ENCODE assay signal across 19 cellular contexts in the genomic region with DNA sequence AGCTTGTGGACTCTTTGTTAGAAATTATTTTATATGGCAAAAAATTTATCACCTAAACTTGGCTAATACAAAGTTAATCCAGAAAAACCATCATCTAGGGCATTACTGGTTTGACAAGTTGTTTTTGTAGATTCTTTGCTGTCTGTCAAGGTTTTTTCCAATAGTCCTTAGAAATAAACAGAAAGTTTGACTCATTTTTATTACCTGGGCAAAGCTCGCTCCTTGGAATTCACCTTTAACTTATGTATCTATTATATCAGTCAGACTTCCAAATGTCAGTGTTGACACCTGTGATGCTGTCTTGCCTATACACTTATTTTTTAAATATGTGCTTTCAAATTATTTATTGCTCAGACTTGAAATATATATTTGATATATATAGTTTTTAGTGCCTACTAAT. TPM values are rescaled to one million over a fixed set of nuclear protein-coding genes. Genes with fewer than 3 reads are reported as not detected.
DNase-seq lines count a peak whose midpoint lies in the region; FAIRE-seq and TF ChIP-seq lines count a peak whose summit lies in the region.
"Had no signal": no experiment of that assay in that cellular context is flagged by ENCODE, and none has a peak within 500 bp of the region (broad histone marks: within the 10 kb centered on the region; RNA-seq: fewer than 3 reads in every experiment).

No MANE protein-coding gene starts in this region.

- H3K4ac ChIP-seq in mesenchymal stem cell (ENCODE audit: low read depth in 1 of 2, low read length in 2 of 2), result no peak overlapping the region

- in situ Hi-C loops in G401 (cut with HindIII; ENCODE audit: low sequenced_read_pairs), result no loop called here

- H3K27ac ChIP-seq in KMS-11, result no peak overlapping the region
- peak overlapping the region; percentile 17; the same call in 1 of the 2 replicates for H3K27ac ChIP-seq in VCaP
- H3K27ac ChIP-seq in keratinocyte (ENCODE audit: control insufficient read depth, insufficient read depth, low read length), result peak overlapping the region; percentile 44
- no peak overlapping the region for H3K27ac ChIP-seq in small intestine (ENCODE audit: low read depth in 1 of 2, low read length in 1 of 2)
- no peak overlapping the region for H3K27ac ChIP-seq in mesenchymal stem cell (ENCODE audit: low read length, poor library complexity, severe bottlenecking)
- H3K27ac ChIP-seq: C4-2B, HL-60 had no signal

- no peak overlapping the region for H3K23ac ChIP-seq in mesenchymal stem cell (ENCODE audit: low read length in 2 of 2)

- H3K4me2 ChIP-seq in KMS-11, result peak overlapping the region; percentile 27; the same call in 1 of the 2 replicates
- no peak overlapping the region for H3K4me2 ChIP-seq in keratinocyte (ENCODE audit: control insufficient read depth, extremely low read depth, insufficient read depth, low read depth, low read length)
- H3K4me2 ChIP-seq in mesenchymal stem cell (ENCODE audit: low read length, poor library complexity, severe bottlenecking), result no peak overlapping the region
- H3K4me2 ChIP-seq: GM23338 had no signal

- H2AK5ac ChIP-seq in mesenchymal stem cell (ENCODE audit: low read length, severe bottlenecking), result no peak overlapping the region

- no peak overlapping the region for H3K14ac ChIP-seq in mesenchymal stem cell (ENCODE audit: low read length in 2 of 2)

- H3K27me3 ChIP-seq in KMS-11 (ENCODE audit: insufficient read depth, low read depth), result no peaks in the 10 kb centered on the region
- H3K27me3 ChIP-seq in keratinocyte (ENCODE audit: control insufficient read depth, extremely low read depth, insufficient read depth, low read length), result no peaks in the 10 kb centered on the region
- H3K27me3 ChIP-seq in small intestine (ENCODE audit: control insufficient read depth in 2 of 2, insufficient read depth in 2 of 2, low read length in 2 of 2), result no peaks in the 10 kb centered on the region
- H3K27me3 ChIP-seq in mesenchymal stem cell (ENCODE audit: control insufficient read depth in 1 of 2, insufficient read depth in 1 of 2, low read length in 2 of 2), result no peaks in the 10 kb centered on the region

- no peak overlapping the region for H4K8ac ChIP-seq in mesenchymal stem cell (ENCODE audit: low read length)

- H3K4me3 ChIP-seq in KMS-11 (IDR thresholded peaks at IDR 0.05; ENCODE audit: insufficient read depth, low read depth, low read length), result no peak overlapping the region
- H3K4me3 ChIP-seq in keratinocyte (ENCODE audit: control insufficient read depth in 2 of 3, extremely low read depth in 1 of 3, insufficient read depth in 2 of 3, low read depth in 1 of 3, low read length in 3 of 3), result no peak overlapping the region
- H3K4me3 ChIP-seq in small intestine (ENCODE audit: low read depth in 1 of 2, low read length in 2 of 2), result no peak overlapping the region
- no peak overlapping the region for H3K4me3 ChIP-seq in mesenchymal stem cell (ENCODE audit: insufficient read depth in 1 of 2, low read depth in 1 of 2, low read length in 2 of 2)
- H3K4me3 ChIP-seq: GM23338 had no signal

- no peaks in the 10 kb centered on the region for H3K79me2 ChIP-seq in KMS-11 (ENCODE audit: insufficient read depth, low read depth)
- no peaks in the 10 kb centered on the region for H3K79me2 ChIP-seq in keratinocyte (ENCODE audit: control insufficient read depth, insufficient read depth, low read length)

- dilution Hi-C loops in keratinocyte (cut with MboI; ENCODE audit: extremely low pct_ligation_motif_present, low sequenced_read_pairs), result no loop called here

- 13 to 66% (median 56%) methylated on average over 1 of the region's 1 CpG for WGBS in small intestine, 3 donors
- 100% methylated on average over 1 of the region's 1 CpG for whole genome bisulfite sequencing in mesenchymal stem cell

- H2BK120ac ChIP-seq in mesenchymal stem cell (ENCODE audit: low read depth, low read length), result no peak overlapping the region

- H4K91ac ChIP-seq in mesenchymal stem cell (ENCODE audit: low read length), result no peak overlapping the region

- no peak overlapping the region for H2BK12ac ChIP-seq in mesenchymal stem cell (ENCODE audit: low read length in 2 of 2)

- DNase-seq in keratinocyte (ENCODE audit: low read depth, low spot score) (no peak), small intestine (peak; percentile 83), mesenchymal stem cell (no peak), AG08395 (ENCODE audit: low spot score) (no peak), G401 (ENCODE audit: low spot score) (no peak)
- no peak for DNase-seq in activated CD4-positive, alpha-beta T cell treated with anti-CD3 and anti-CD28 coated beads for 1 hour
- DNase-seq: AML-193; Caco-2; CD4-positive, alpha-beta T cell; GDM1; HCEC 1CT had no signal

- no peak overlapping the region for H2AFZ ChIP-seq in KMS-11 (ENCODE audit: low read depth)
- H2AFZ ChIP-seq in keratinocyte (ENCODE audit: control insufficient read depth, low read length), result no peak overlapping the region
- no peak overlapping the region for H2AFZ ChIP-seq in mesenchymal stem cell (ENCODE audit: low read depth, low read length)
- H2AFZ ChIP-seq: GM23338 had no signal

- no peak overlapping the region for H2BK15ac ChIP-seq in mesenchymal stem cell (ENCODE audit: low read depth, poor library complexity, severe bottlenecking)

- FAIRE-seq in keratinocyte (lab: Jason Lieb, UNC), result no peak
- peak; percentile 65 for FAIRE-seq in small intestine (lab: Jason Lieb, UNC)
- FAIRE-seq: GM12892, H54, HTR-8/SVneo had no signal

- no peak overlapping the region for H2BK5ac ChIP-seq in mesenchymal stem cell (ENCODE audit: low read depth, low read length, poor library complexity, severe bottlenecking)

- H3K9me3 ChIP-seq in keratinocyte (ENCODE audit: control insufficient read depth, low read depth, low read length) (no peaks in the 10 kb centered on the region), small intestine (ENCODE audit: control insufficient read depth, low read depth) (no peaks in the 10 kb centered on the region), mesenchymal stem cell (ENCODE audit: control insufficient read depth, low read length) (peaks cover 5% of the 10 kb centered on the region)
- H3K9me3 ChIP-seq: Caco-2 had no signal

- no peak overlapping the region for H3K18ac ChIP-seq in mesenchymal stem cell (ENCODE audit: low read depth in 1 of 2, low read length in 2 of 2)

- H4K20me1 ChIP-seq in KMS-11 (ENCODE audit: insufficient read depth), result no peaks in the 10 kb centered on the region
- no peaks in the 10 kb centered on the region for H4K20me1 ChIP-seq in keratinocyte (ENCODE audit: control insufficient read depth, extremely low read depth, insufficient read depth, low read length)

- H3K9me1 ChIP-seq in keratinocyte (ENCODE audit: control insufficient read depth, extremely low read depth, insufficient read depth, low read length), result no peaks in the 10 kb centered on the region

- TF ChIP-seq CTCF in KMS-11 (conservative IDR thresholded peaks at IDR 0.05; ENCODE audit: low read depth, low read length), result no peak
- no peak for TF ChIP-seq CTCF in VCaP (conservative IDR thresholded peaks at IDR 0.05)
- no peak for TF ChIP-seq CTCF in keratinocyte (optimal IDR thresholded peaks at IDR 0.05 in 1 of 3, IDR thresholded peaks at IDR 0.05 in 1 of 3, conservative IDR thresholded peaks at IDR 0.05 in 1 of 3; ENCODE audit: extremely low read depth in 1 of 3, insufficient read depth in 2 of 3, low read length in 3 of 3)

- H3K36me3 ChIP-seq in KMS-11 (ENCODE audit: insufficient read depth) (no peaks in the 10 kb centered on the region), keratinocyte (ENCODE audit: control insufficient read depth in 2 of 2, extremely low read depth in 1 of 2, insufficient read depth in 2 of 2, low read length in 2 of 2) (no peaks in the 10 kb centered on the region), small intestine (ENCODE audit: control insufficient read depth in 2 of 2, insufficient read depth in 2 of 2, low read length in 2 of 2) (no peaks in the 10 kb centered on the region), mesenchymal stem cell (ENCODE audit: control insufficient read depth in 1 of 2, insufficient read depth in 2 of 2, low read depth in 1 of 2, low read length in 2 of 2) (peaks cover 0 to 3% of the 10 kb centered on the region in 2 experiments)

- H3K4me1 ChIP-seq in KMS-11 (ENCODE audit: low read depth, poor library complexity, severe bottlenecking) (peaks cover 24% of the 10 kb centered on the region), keratinocyte (ENCODE audit: control insufficient read depth, extremely low read depth, insufficient read depth, low read length) (peaks cover 11% of the 10 kb centered on the region), small intestine (ENCODE audit: control insufficient read depth in 2 of 2, insufficient read depth in 1 of 2, low read depth in 1 of 2, low read length in 1 of 2) (no peaks in the 10 kb centered on the region), mesenchymal stem cell (ENCODE audit: control insufficient read depth, insufficient read depth, low read depth, low read length) (peaks cover 1% of the 10 kb centered on the region)

- H3K9ac ChIP-seq in KMS-11 (no peak overlapping the region), keratinocyte (ENCODE audit: control insufficient read depth, extremely low read depth, insufficient read depth, low read length) (no peak overlapping the region), mesenchymal stem cell (ENCODE audit: low read length) (no peak overlapping the region)

- no peaks in the 10 kb centered on the region for H3K79me1 ChIP-seq in mesenchymal stem cell (replicated peaks; ENCODE audit: low read length, poor library complexity, severe bottlenecking)

RNA-seq across cellular contexts. Expression of gene LAMA3, which starts 21.7 kb away (rescaled TPM):
- polyA plus RNA-seq in keratinocyte, result 1,944 to 2,775 TPM (median 2,231 TPM) in 3 replicates
- 294 TPM for polyA plus RNA-seq in keratinocyte (2011; ENCODE audit: low read depth)
- 671 and 924 TPM in 2 replicates for polyA plus RNA-seq in keratinocyte (2011; cell fraction: cytosol; rRNA removed)
- 3,655 and 3,922 TPM in 2 replicates for polyA plus RNA-seq in keratinocyte (2011; cell fraction: nucleus; rRNA removed)
- 345 and 1,929 TPM in 2 replicates for polyA plus RNA-seq in keratinocyte (2012; ENCODE audit: low replicate concordance)
- 1,838 to 2,830 TPM (median 2,688 TPM) in 3 replicates for polyA minus RNA-seq in keratinocyte
- 1,658 TPM for polyA minus RNA-seq in keratinocyte (2011; cell fraction: cytosol; rRNA and poly(A)+ RNA removed)
- 4,085 and 6,592 TPM in 2 replicates for polyA minus RNA-seq in keratinocyte (2011; cell fraction: nucleus; rRNA and poly(A)+ RNA removed)
- polyA plus RNA-seq in small intestine, result 10 to 100 TPM in 2 of 3 donors, 1 to 10 TPM in 1; 9.7 to 28.6 (median 15.4) TPM
- 0.23 TPM for polyA plus RNA-seq in mesenchymal stem cell (2013, experiment 1 of 2)
- polyA plus RNA-seq in mesenchymal stem cell (2013, experiment 2 of 2), result 0.15 TPM
- total RNA-seq in G401 (2014; rRNA removed; shearing (Covaris generic)), result 0.43 and 0.44 TPM in 2 replicates

RNA-seq across cellular contexts. Expression of gene ANKRD29, which starts 48.2 kb away (rescaled TPM):
- polyA plus RNA-seq in keratinocyte, result 2.4 to 8.5 TPM (median 3.7 TPM) in 3 replicates
- polyA plus RNA-seq in keratinocyte (2011; ENCODE audit: low read depth), result 3.0 TPM
- polyA plus RNA-seq in keratinocyte (2011; cell fraction: cytosol; rRNA removed), result 6.0 and 7.8 TPM in 2 replicates
- 18.1 and 18.7 TPM in 2 replicates for polyA plus RNA-seq in keratinocyte (2011; cell fraction: nucleus; rRNA removed)
- 1.9 and 2.9 TPM in 2 replicates for polyA plus RNA-seq in keratinocyte (2012; ENCODE audit: low replicate concordance)
- polyA minus RNA-seq in keratinocyte, result 2.3 to 5.6 TPM (median 3.3 TPM) in 3 replicates
- polyA minus RNA-seq in keratinocyte (2011; cell fraction: cytosol; rRNA and poly(A)+ RNA removed), result 5.0 TPM
- 4.9 and 6.1 TPM in 2 replicates for polyA minus RNA-seq in keratinocyte (2011; cell fraction: nucleus; rRNA and poly(A)+ RNA removed)
- polyA plus RNA-seq in small intestine, result 1 to 10 TPM; 3.0 to 5.1 (median 3.5) TPM
- polyA plus RNA-seq in mesenchymal stem cell (2013, experiment 1 of 2), result 0.11 TPM
- 0.07 TPM for polyA plus RNA-seq in mesenchymal stem cell (2013, experiment 2 of 2)
- not detected in 2 replicates for total RNA-seq in G401 (2014; rRNA removed; shearing (Covaris generic))

Comparison
In these comparisons a context has a peak if more than half of its experiments do, and no peak if none do; other contexts are left out.
1. H3K27ac ChIP-seq: peak in VCaP (single experiment) and keratinocyte (single experiment); none in KMS-11 (single experiment), small intestine (0 of 2) and mesenchymal stem cell (single experiment).
2. RNA of gene LAMA3, which starts 21.7 kb away (polyA plus RNA-seq): 294 to 3,922 TPM in keratinocyte; 9.7 to 28.6 TPM in small intestine; every median in the first group is over 4 times any median in the second.